ENCODE assay signal across 8 cellular contexts in the genomic region with DNA sequence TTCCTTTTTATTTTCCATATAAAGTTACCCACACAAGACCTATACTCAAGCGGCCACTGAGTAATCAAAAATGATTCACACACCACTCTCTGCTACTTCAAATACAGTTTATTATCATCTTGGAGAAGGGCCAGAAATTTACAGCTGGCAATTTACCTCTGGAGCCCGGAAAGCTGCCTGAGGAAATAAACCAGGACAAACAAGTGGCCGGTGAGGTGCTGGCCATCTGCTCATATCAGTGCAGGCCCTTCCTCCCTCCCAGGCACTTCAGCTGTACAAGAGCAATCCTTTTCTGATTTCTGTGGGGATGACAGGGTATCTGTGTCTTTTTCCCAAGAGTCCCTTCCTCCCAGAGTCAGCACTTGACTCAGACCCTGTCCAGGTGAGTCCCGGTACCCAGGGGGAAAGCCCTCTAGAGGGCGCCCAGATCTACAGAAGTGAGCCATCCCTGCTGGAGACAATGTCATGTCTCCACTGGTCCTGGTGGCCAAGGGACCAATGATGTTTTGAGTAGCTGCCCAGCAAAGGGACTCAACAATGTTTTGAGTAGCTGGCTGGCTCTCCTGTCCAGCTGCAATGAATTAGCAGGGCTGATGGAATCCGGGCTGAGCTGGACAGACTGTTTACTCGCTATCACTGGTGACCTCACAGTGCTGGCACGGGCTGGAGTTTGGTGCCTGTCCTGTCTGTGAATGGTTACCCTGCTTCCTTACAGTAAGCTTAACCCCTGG. TPM values are rescaled to one million over a fixed set of nuclear protein-coding genes. Genes with fewer than 3 reads are reported as not detected.
DNase-seq lines count a peak whose midpoint lies in the region; ATAC-seq and TF ChIP-seq lines count a peak whose summit lies in the region.

No MANE protein-coding gene starts in this region.

- intact Hi-C loops in Right ventricle myocardium superior (cut with DNase I) (no loop called here), sciatic nerve (cut with DNase I) (no loop called here)

- ATAC-seq in Right ventricle myocardium superior (ENCODE audit: poor library complexity) (peak; percentile 98), sciatic nerve (peak; percentile 95)

- no peak overlapping the region for H3K4me3 ChIP-seq in KMS-11 (IDR thresholded peaks at IDR 0.05; ENCODE audit: insufficient read depth, low read depth, low read length)

- H3K4me2 ChIP-seq in KMS-11, result no peak overlapping the region

- no peak overlapping the region for H2AFZ ChIP-seq in KMS-11 (ENCODE audit: low read depth)

- H3K27me3 ChIP-seq in KMS-11 (ENCODE audit: insufficient read depth, low read depth), result no peaks in the 10 kb centered on the region

- H3K9ac ChIP-seq in KMS-11, result no peak overlapping the region

- TF ChIP-seq CTCF in KMS-11 (conservative IDR thresholded peaks at IDR 0.05; ENCODE audit: low read depth, low read length), result peak; percentile 73

- H3K4me1 ChIP-seq in KMS-11 (ENCODE audit: low read depth, poor library complexity, severe bottlenecking), result no peaks in the 10 kb centered on the region

- H3K27ac ChIP-seq in KMS-11, result no peak overlapping the region

- no peaks in the 10 kb centered on the region for H4K20me1 ChIP-seq in KMS-11 (ENCODE audit: insufficient read depth)

- DNase-seq in Daoy (ENCODE audit: low read depth) (peak; percentile 71), RPMI7951 (ENCODE audit: low read depth) (peak; percentile 91), Right ventricle myocardium superior (peak; percentile 92), sciatic nerve (ENCODE audit: low spot score) (peak; percentile 73), T1000 (lab: John Stamatoyannopoulos, UW) (no peak), NOMO-1 treated with dmso at 0.1 percent for 144 hours (lab: John Stamatoyannopoulos, UW; ENCODE audit: unreplicated experiment) (no peak)
- peak; percentile 41 for DNase-seq in activated naive CD4-positive, alpha-beta T cell treated with anti-CD3 and anti-CD28 coated beads, Interleukin-2, amount 50 U/mL, for 16 hours

- no peaks in the 10 kb centered on the region for H3K79me2 ChIP-seq in KMS-11 (ENCODE audit: insufficient read depth, low read depth)

- no peaks in the 10 kb centered on the region for H3K36me3 ChIP-seq in KMS-11 (ENCODE audit: insufficient read depth)

RNA-seq across cellular contexts. Expression of gene LRP11, which starts 23.6 kb away (rescaled TPM):
- 60.6 and 73.0 TPM in 2 replicates for total RNA-seq in Daoy (2014; rRNA removed; shearing (Covaris generic))
- total RNA-seq in RPMI7951 (2014; rRNA removed; shearing (Covaris generic)), result 67.0 and 67.4 TPM in 2 replicates
- 17.4 TPM for total RNA-seq in Right ventricle myocardium superior
- total RNA-seq in sciatic nerve, result 34.0 TPM

RNA-seq across cellular contexts. Expression of gene RAET1E, which starts 57.4 kb away (rescaled TPM):
- 1.4 and 4.1 TPM in 2 replicates for total RNA-seq in Daoy (2014; rRNA removed; shearing (Covaris generic))
- 1.6 and 2.0 TPM in 2 replicates for total RNA-seq in RPMI7951 (2014; rRNA removed; shearing (Covaris generic))
- total RNA-seq in Right ventricle myocardium superior (0.48 TPM), sciatic nerve (0.80 TPM)

Comparison
In these comparisons a context has a peak if more than half of its experiments do, and no peak if none do; other contexts are left out.
1. DNase-seq: peak in Daoy (single experiment), RPMI7951 (single experiment), activated naive CD4-positive, alpha-beta T cell treated with anti-CD3 and anti-CD28 coated beads, Interleukin-2, amount 50 U/mL, for 16 hours (single experiment), Right ventricle myocardium superior (single experiment) and sciatic nerve (single experiment); none in T1000 (single experiment) and NOMO-1 treated with dmso at 0.1 percent for 144 hours (single experiment).